ENCODE assay signal across 23 cellular contexts in genomic region chr16:76956801-76957200, GRCh38.
"Had no signal": no experiment of that assay in that cellular context is flagged by ENCODE, and none has a peak within 500 bp of the region (broad histone marks: within the 10 kb centered on the region; RNA-seq: fewer than 3 reads in every experiment).

No MANE protein-coding gene starts in this region.

- H3K4me1 ChIP-seq: left lung, lower lobe of right lung, prostate gland, spleen, tibial nerve, upper lobe of left lung had no signal

- H3K4me3 Mint-ChIP-seq: mesothelial cell of epicardium; naive B cell; natural killer cell; nephron progenitor cell; stimulated activated effector memory CD8-positive, alpha-beta T cell treated with anti-CD3 and anti-CD28 coated beads, Interleukin-12 subunit alpha, Interleukin-12 subunit beta, amount 100 ng/mL, for 72 hours; stimulated activated naive CD8-positive, alpha-beta T cell treated with anti-CD3 and anti-CD28 coated beads, Interleukin-15, Interleukin-2, amounts not matched to agents 100 ng/mL and 50 ng/mL, for 24 hours had no signal

- H3K27me3 Mint-ChIP-seq: naive B cell; stimulated activated naive CD8-positive, alpha-beta T cell treated with anti-CD3 and anti-CD28 coated beads, Interleukin-15, Interleukin-2, amounts not matched to agents 100 ng/mL and 50 ng/mL, for 24 hours had no signal

- DNase-seq: hippocampal formation; kidney; left colon; left lung; lower lobe of right lung; naive B cell; natural killer cell; nephron progenitor cell; ovary; posterior cingulate gyrus; right cardiac atrium; spleen; stimulated activated CD4-positive, alpha-beta T cell treated with anti-CD3 and anti-CD28 coated beads, Interleukin-4, amount 100 ng/mL, for 24 hours; stimulated activated naive CD4-positive, alpha-beta T cell; substantia nigra; upper lobe of left lung had no signal

- H3K4me3 ChIP-seq: left lung, lower lobe of right lung, ovary, prostate gland, skin epidermis, spleen, tibial nerve, upper lobe of left lung had no signal

- H3K4me1 Mint-ChIP-seq: naive B cell; natural killer cell; stimulated activated effector memory CD8-positive, alpha-beta T cell treated with anti-CD3 and anti-CD28 coated beads, Interleukin-12 subunit alpha, Interleukin-12 subunit beta, amount 100 ng/mL, for 72 hours had no signal

- H3K27me3 ChIP-seq: left lung, ovary, spleen, tibial nerve, upper lobe of left lung had no signal

- H3K27ac Mint-ChIP-seq: mesothelial cell of epicardium; naive B cell; natural killer cell; nephron progenitor cell; stimulated activated effector memory CD8-positive, alpha-beta T cell treated with anti-CD3 and anti-CD28 coated beads, Interleukin-12 subunit alpha, Interleukin-12 subunit beta, amount 100 ng/mL, for 72 hours; stimulated activated naive CD8-positive, alpha-beta T cell treated with anti-CD3 and anti-CD28 coated beads, Interleukin-15, Interleukin-2, amounts not matched to agents 100 ng/mL and 50 ng/mL, for 24 hours had no signal

- H3K27ac ChIP-seq: left lung, lower lobe of right lung, ovary, prostate gland, skin epidermis, spleen, tibial nerve, upper lobe of left lung had no signal

- H3K9me3 ChIP-seq: lower lobe of right lung, ovary, prostate gland, upper lobe of left lung had no signal

- H3K36me3 ChIP-seq: left lung, lower lobe of right lung, ovary, prostate gland, spleen, tibial nerve, upper lobe of left lung had no signal

- ATAC-seq: left colon; left lung; lower lobe of right lung; natural killer cell; right cardiac atrium; sciatic nerve; stimulated activated effector memory CD8-positive, alpha-beta T cell treated with anti-CD3 and anti-CD28 coated beads, Interleukin-12 subunit alpha, Interleukin-12 subunit beta, amount 100 ng/mL, for 72 hours had no signal

- H3K36me3 Mint-ChIP-seq: mesothelial cell of epicardium; stimulated activated effector memory CD8-positive, alpha-beta T cell treated with anti-CD3 and anti-CD28 coated beads, Interleukin-12 subunit alpha, Interleukin-12 subunit beta, amount 100 ng/mL, for 72 hours had no signal
